11 cellular contexts compared by ENCODE assay signal in genomic region chr14:45112886-45113772, GRCh38. TPM values are rescaled to one million over a fixed set of nuclear protein-coding genes. Genes with fewer than 3 reads are reported as not detected.
DNase-seq lines count a peak whose midpoint lies in the region; ATAC-seq and TF ChIP-seq lines count a peak whose summit lies in the region.
"Had no signal": no experiment of that assay in that cellular context is flagged by ENCODE, and none has a peak within 500 bp of the region (broad histone marks: within the 10 kb centered on the region; RNA-seq: fewer than 3 reads in every experiment).

No MANE protein-coding gene starts in this region.

- peak overlapping the region; percentile 77 for H3K27ac Mint-ChIP-seq in activated naive CD8-positive, alpha-beta T cell treated with anti-CD3 and anti-CD28 coated beads for 36 hours
- peak overlapping the region in 4 of 6 donors; percentile 3 to 72 (median 66) for H3K27ac Mint-ChIP-seq in naive B cell

- peaks cover 24% of the 10 kb centered on the region for H3K4me1 Mint-ChIP-seq in activated naive CD8-positive, alpha-beta T cell treated with anti-CD3 and anti-CD28 coated beads for 36 hours
- H3K4me1 Mint-ChIP-seq in naive B cell: no peaks in the 10 kb centered on the region
- H3K4me1 Mint-ChIP-seq: H9 had no signal

- ATAC-seq in naive B cell (ENCODE audit: low read depth in 2 of 2): no peak
- ATAC-seq: gastroesophageal sphincter had no signal

- DNase-seq in DMS53 (lab: John Stamatoyannopoulos, UW): peak; percentile 92
- peak; percentile 63 for DNase-seq in NCI-H146 treated with DMSO at 0.1 percent for 48 hours (lab: John Stamatoyannopoulos, UW; ENCODE audit: unreplicated experiment)
- DNase-seq in activated naive CD8-positive, alpha-beta T cell treated with anti-CD3 and anti-CD28 coated beads for 36 hours: no peak
- no peak for DNase-seq in naive B cell
- DNase-seq in iPS-NIHi11 (ENCODE audit: low spot score): no peak
- no peak for DNase-seq in coronary artery (ENCODE audit: low spot score)
- no peak for DNase-seq in NCI-H2171 (lab: John Stamatoyannopoulos, UW)
- DNase-seq: activated gamma-delta T cell treated with Interleukin-2 at 50 U/mL for 16 hours, H9 had no signal

- no peak overlapping the region for H3K27ac ChIP-seq in coronary artery
- H3K27ac ChIP-seq: gastroesophageal sphincter, SJSA1 had no signal

- H3K4me3 Mint-ChIP-seq in activated naive CD8-positive, alpha-beta T cell treated with anti-CD3 and anti-CD28 coated beads for 36 hours: no peak overlapping the region
- H3K4me3 Mint-ChIP-seq in naive B cell: no peak overlapping the region
- H3K4me3 Mint-ChIP-seq: H9 had no signal

- H3K36me3 Mint-ChIP-seq in activated naive CD8-positive, alpha-beta T cell treated with anti-CD3 and anti-CD28 coated beads for 36 hours: peaks cover 26% of the 10 kb centered on the region
- peaks cover 13 to 25% of the 10 kb centered on the region in 2 donors for H3K36me3 Mint-ChIP-seq in naive B cell

- TF ChIP-seq CTCF in coronary artery (IDR thresholded peaks at IDR 0.05): no peak

- H3K4me3 ChIP-seq in coronary artery: no peak overlapping the region
- H3K4me3 ChIP-seq: gastroesophageal sphincter, SJSA1 had no signal

- no peaks in the 10 kb centered on the region for H3K9me3 Mint-ChIP-seq in activated naive CD8-positive, alpha-beta T cell treated with anti-CD3 and anti-CD28 coated beads for 36 hours
- no peaks in the 10 kb centered on the region for H3K9me3 Mint-ChIP-seq in naive B cell
- H3K9me3 Mint-ChIP-seq: H9 had no signal

- no peaks in the 10 kb centered on the region for H3K27me3 Mint-ChIP-seq in activated naive CD8-positive, alpha-beta T cell treated with anti-CD3 and anti-CD28 coated beads for 36 hours
- H3K27me3 Mint-ChIP-seq in naive B cell: no peaks in the 10 kb centered on the region

RNA-seq across cellular contexts. Expression of gene FKBP3, which starts 21.2 kb away (rescaled TPM):
- 10 to 100 TPM; 70.2 to 75.6 TPM for total RNA-seq in activated naive CD8-positive, alpha-beta T cell treated with anti-CD3 and anti-CD28 coated beads for 36 hours
- 10 to 100 TPM; 48.4 to 99.8 (median 68.0) TPM for polyA plus RNA-seq in naive B cell (ENCODE audit: low read depth in 6 of 6)

RNA-seq across cellular contexts. Expression of gene FANCM, which starts 22.6 kb away (rescaled TPM):
- 10 to 100 TPM; 11.4 to 13.3 TPM for total RNA-seq in activated naive CD8-positive, alpha-beta T cell treated with anti-CD3 and anti-CD28 coated beads for 36 hours
- polyA plus RNA-seq in naive B cell (ENCODE audit: low read depth in 6 of 6): 1 to 10 TPM; 4.3 to 10.0 (median 8.3) TPM

RNA-seq across cellular contexts. Expression of gene PRPF39, which starts 29.2 kb away (rescaled TPM):
- total RNA-seq in activated naive CD8-positive, alpha-beta T cell treated with anti-CD3 and anti-CD28 coated beads for 36 hours: 10 to 100 TPM; 45.4 to 46.8 TPM
- polyA plus RNA-seq in naive B cell (ENCODE audit: low read depth in 6 of 6): 10 to 100 TPM in 4 of 6 donors, 1 to 10 TPM in 2; 9.2 to 19.6 (median 13.1) TPM

Comparison
In these comparisons a context has a peak if more than half of its experiments do, and no peak if none do; other contexts are left out.
1. DNase-seq: peak in DMS53 (single experiment) and NCI-H146 treated with DMSO at 0.1 percent for 48 hours (single experiment); none in activated naive CD8-positive, alpha-beta T cell treated with anti-CD3 and anti-CD28 coated beads for 36 hours (single experiment), naive B cell (single experiment), iPS-NIHi11 (single experiment), coronary artery (single experiment) and NCI-H2171 (single experiment).